ENCODE assay signal across 32 cellular contexts in the genomic region with DNA sequence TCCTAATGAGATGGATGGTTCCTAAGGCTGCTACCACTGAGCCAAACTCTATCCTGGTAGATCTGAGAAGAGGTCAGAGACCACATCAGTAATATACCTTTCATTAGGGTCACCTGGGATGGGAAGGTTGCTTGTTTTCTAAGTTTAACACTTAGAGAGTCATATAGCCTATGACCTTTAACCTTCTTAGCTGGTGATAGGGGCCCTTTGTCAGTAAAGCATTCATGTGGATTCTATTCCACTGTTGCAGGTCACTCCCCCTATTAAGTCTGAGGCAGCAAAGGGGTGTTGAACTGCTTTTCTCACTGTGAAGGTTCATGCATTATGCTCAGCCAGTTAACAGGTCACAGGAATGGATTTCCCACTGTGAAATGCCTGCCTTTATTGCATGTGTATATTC. TPM values are rescaled to one million over a fixed set of nuclear protein-coding genes. Genes with fewer than 3 reads are reported as not detected.
DNase-seq lines count a peak whose midpoint lies in the region; ATAC-seq, FAIRE-seq and TF ChIP-seq lines count a peak whose summit lies in the region.
"Had no signal": no experiment of that assay in that cellular context is flagged by ENCODE, and none has a peak within 500 bp of the region (broad histone marks: within the 10 kb centered on the region; RNA-seq: fewer than 3 reads in every experiment).

No MANE protein-coding gene starts in this region.

- peaks cover 3 to 16% of the 10 kb centered on the region in 2 experiments; a peak in 4 of 5 replicates for H3K36me3 ChIP-seq in HepG2 (replicated peaks in 1 of 2; ENCODE audit: control insufficient read depth in 1 of 2, insufficient read depth in 2 of 2, low read length in 2 of 2)
- H3K36me3 ChIP-seq in right lobe of liver = peaks cover 0 to 4% (median 0%) of the 10 kb centered on the region in 4 donors
- H3K36me3 ChIP-seq in ectodermal cell (ENCODE audit: control insufficient read depth, insufficient read depth, low read length) = no peaks in the 10 kb centered on the region
- H3K36me3 ChIP-seq in A673 (ENCODE audit: insufficient read depth, low read length, poor library complexity, severe bottlenecking) = no peaks in the 10 kb centered on the region
- H3K36me3 ChIP-seq: breast epithelium had no signal

- BruUV-seq in HepG2 (replicated peaks; lab: Mats Ljungman, UMichigan) = no TSS peak
- BruUV-seq in A673 (replicated peaks; lab: Mats Ljungman, UMichigan) = no TSS peak

- CTCF ChIA-PET in HepG2 (lab: Yijun Ruan, JAX; ENCODE audit: low intra/inter-chr PET ratio, low total read pairs) = no interaction called here
- CTCF ChIA-PET in A673 (lab: Charles Lee) = no interaction called here

- H3K79me2 ChIP-seq in HepG2 (ENCODE audit: insufficient read depth, low read length) = no peaks in the 10 kb centered on the region

- no peak for TF ChIP-seq CTCF in HepG2 (CRISPR knock-in tag; IDR thresholded peaks at IDR 0.05)
- no peak for TF ChIP-seq CTCF in right lobe of liver (IDR thresholded peaks at IDR 0.05)
- no peak for TF ChIP-seq CTCF in neural crest cell (conservative IDR thresholded peaks at IDR 0.05)
- TF ChIP-seq CTCF in A673 (conservative IDR thresholded peaks at IDR 0.05; ENCODE audit: low read depth, low read length) = no peak

- no peak for TF ChIP-seq POLR2A in HepG2 (IDR thresholded peaks at IDR 0.05; ENCODE audit: insufficient read depth in 1 of 2, low read depth in 2 of 2, low read length in 2 of 2)
- no peak for TF ChIP-seq POLR2A in right lobe of liver (IDR thresholded peaks at IDR 0.05)

- peak overlapping the region; percentile 19 for H3K27ac Mint-ChIP-seq in neural crest cell (ENCODE audit: unreplicated experiment)
- H3K27ac Mint-ChIP-seq: activated CD8-positive, alpha-beta T cell treated with anti-CD3 and anti-CD28 coated beads, Interleukin-2, amount 10 ng/mL, durations not matched to agents 7 days and 5 days; activated T-helper 2 cell treated with anti-CD3 and anti-CD28 coated beads, Interferon-gamma antibody, Interleukin-2, Interleukin-4, amounts not matched to agents 10 μg/mL and 5 μg/mL and 100 μg/mL, durations not matched to agents 14 hours and 24 hours and 36 hours; HFFc6 had no signal

- POLR2A ChIA-PET in HepG2 (lab: Yijun Ruan, JAX) = no interaction called here
- POLR2A ChIA-PET in A673 (lab: Charles Lee; ENCODE audit: low non-redundant PET) = no interaction called here

- TF ChIP-seq RAD21 in HepG2 (CRISPR knock-in tag; IDR thresholded peaks at IDR 0.05) = no peak

- no peak overlapping the region for H2AFZ ChIP-seq in HepG2 (ENCODE audit: low read length)

- H3K27ac ChIP-seq in HepG2 (ENCODE audit: extremely low read length, insufficient read depth, low read length) (no peak overlapping the region), right lobe of liver (no peak overlapping the region), ectodermal cell (ENCODE audit: insufficient read depth, low read depth, low read length, poor library complexity, severe bottlenecking) (peak overlapping the region; percentile 46), A673 (ENCODE audit: low read depth, low read length, poor library complexity, severe bottlenecking) (no peak overlapping the region)
- H3K27ac ChIP-seq: left ventricle myocardium inferior had no signal

- intact Hi-C loops in HepG2 (cut with micrococcal nuclease; ENCODE audit: unreplicated experiment) = no loop called here
- intact Hi-C loops in right lobe of liver (cut with DNase I) = no loop called here
- intact Hi-C loops in A673 (cut with micrococcal nuclease; ENCODE audit: unreplicated experiment) = no loop called here

- H3K4me3 ChIP-seq in HepG2 (replicated peaks in 1 of 3; ENCODE audit: insufficient read depth in 1 of 3, low read depth in 2 of 3, low read length in 3 of 3) (no peak overlapping the region), right lobe of liver (no peak overlapping the region), ectodermal cell (ENCODE audit: insufficient read depth, low read depth, low read length) (no peak overlapping the region), A673 (ENCODE audit: low read depth, low read length, poor library complexity, severe bottlenecking) (no peak overlapping the region)
- H3K4me3 ChIP-seq: breast epithelium, left ventricle myocardium inferior, upper lobe of left lung had no signal

- H3K4me1 Mint-ChIP-seq in neural crest cell = peaks cover 57% of the 10 kb centered on the region

- H3K4me3 Mint-ChIP-seq in neural crest cell = no peak overlapping the region
- H3K4me3 Mint-ChIP-seq: activated CD8-positive, alpha-beta T cell treated with anti-CD3 and anti-CD28 coated beads, Interleukin-2, amount 10 ng/mL, durations not matched to agents 7 days and 5 days; CD4-positive, CD25-positive, alpha-beta regulatory T cell; HFFc6 had no signal

- ATAC-seq in HepG2 (no peak), right lobe of liver (no peak), HG02763 (IDR thresholded peaks at IDR 0.05; ENCODE audit: unreplicated experiment) (no peak), HG03521 (IDR thresholded peaks at IDR 0.05; ENCODE audit: unreplicated experiment) (no peak)
- ATAC-seq: activated CD8-positive, alpha-beta T cell treated with anti-CD3 and anti-CD28 coated beads, Interleukin-2, amount 10 ng/mL, durations not matched to agents 7 days and 5 days had no signal

- TF ChIP-seq EP300 in HepG2 (IDR thresholded peaks at IDR 0.05; ENCODE audit: low read depth in 2 of 2, low read length in 2 of 2) (no peak), HepG2 (CRISPR knock-in tag; IDR thresholded peaks at IDR 0.05; ENCODE audit: borderline replicate concordance) (no peak)

- FAIRE-seq in HepG2 (lab: Jason Lieb, UNC) = no peak
- FAIRE-seq: A204.1, D721Med, endothelial cell of umbilical vein, RCC 7860 had no signal

- H3K36me3 Mint-ChIP-seq in neural crest cell (ENCODE audit: low read depth) = no peaks in the 10 kb centered on the region

- H3K9me3 ChIP-seq in HepG2 (ENCODE audit: low read length) = no peaks in the 10 kb centered on the region
- no peaks in the 10 kb centered on the region for H3K9me3 ChIP-seq in right lobe of liver
- H3K9me3 ChIP-seq in ectodermal cell (ENCODE audit: control insufficient read depth, low read length) = no peaks in the 10 kb centered on the region
- no peaks in the 10 kb centered on the region for H3K9me3 ChIP-seq in A673 (ENCODE audit: low read depth, low read length, poor library complexity, severe bottlenecking)
- H3K9me3 ChIP-seq: breast epithelium, left ventricle myocardium inferior, upper lobe of left lung had no signal

- in situ Hi-C loops in HepG2 (cut with HindIII; ENCODE audit: extremely low pct_ligation_motif_present, low pct_unique_long_range_greater_than_20kb) = no loop called here

- no peak overlapping the region for H3K9ac ChIP-seq in HepG2 (ENCODE audit: insufficient read depth, low read depth, low read length)

- H3K9me3 Mint-ChIP-seq in neural crest cell = no peaks in the 10 kb centered on the region
- H3K9me3 Mint-ChIP-seq: activated T-helper 2 cell treated with anti-CD3 and anti-CD28 coated beads, Interferon-gamma antibody, Interleukin-2, Interleukin-4, amounts not matched to agents 10 μg/mL and 5 μg/mL and 100 μg/mL, durations not matched to agents 14 hours and 24 hours and 36 hours; CD4-positive, CD25-positive, alpha-beta regulatory T cell; HFFc6 had no signal

- peaks cover 37% of the 10 kb centered on the region for H3K4me1 ChIP-seq in HepG2 (ENCODE audit: insufficient read depth, low read length)
- peaks cover 0 to 46% (median 17%) of the 10 kb centered on the region in 4 donors for H3K4me1 ChIP-seq in right lobe of liver
- H3K4me1 ChIP-seq in ectodermal cell (ENCODE audit: control insufficient read depth, insufficient read depth, low read length) = peaks cover 56% of the 10 kb centered on the region
- H3K4me1 ChIP-seq in A673 (ENCODE audit: insufficient read depth, low read length, poor library complexity, severe bottlenecking) = peaks cover 51% of the 10 kb centered on the region

- no peaks in the 10 kb centered on the region for H3K27me3 Mint-ChIP-seq in neural crest cell (ENCODE audit: low read depth)
- H3K27me3 Mint-ChIP-seq: CD4-positive, CD25-positive, alpha-beta regulatory T cell had no signal

- H3K4me2 ChIP-seq in HepG2 (ENCODE audit: low read depth, low read length) = no peak overlapping the region

- no peak for DNase-seq in HepG2 (ENCODE audit: low spot score)
- DNase-seq in right lobe of liver = no peak
- DNase-seq in neural crest cell (ENCODE audit: low read depth, low spot score) = no peak
- DNase-seq in hippocampal formation (lab: John Stamatoyannopoulos, UW) = no peak
- no peak for DNase-seq in A673 (ENCODE audit: low spot score)
- DNase-seq: activated CD8-positive, alpha-beta T cell treated with anti-CD3 and anti-CD28 coated beads, Interleukin-2, amount 10 ng/mL, durations not matched to agents 7 days and 5 days; activated naive CD4-positive, alpha-beta T cell treated with anti-CD3 and anti-CD28 coated beads, Interleukin-2, amount 50 U/mL, for 16 hours; amygdala; CD4-positive, CD25-positive, alpha-beta regulatory T cell; DND-41; GOT3; HFFc6; islet precursor cell; Kasumi-1; left ventricle myocardium inferior; mesenchymal stem cell; NCI-H1417 treated with DMSO at 0.1 percent for 48 hours; NCI-H2081 treated with DMSO at 0.1 percent for 48 hours; NCI-H226; nucleus accumbens; SHP77 treated with DMSO at 0.1 percent for 48 hours; stimulated activated naive CD4-positive, alpha-beta T cell; upper lobe of left lung had no signal

- H3K27me3 ChIP-seq in HepG2 (ENCODE audit: control insufficient read depth in 1 of 2, insufficient read depth in 2 of 2, low read length in 2 of 2) (no peaks in the 10 kb centered on the region), right lobe of liver (no peaks in the 10 kb centered on the region), ectodermal cell (ENCODE audit: control insufficient read depth, insufficient read depth, low read length, poor library complexity, severe bottlenecking) (no peaks in the 10 kb centered on the region), A673 (replicated peaks; ENCODE audit: insufficient read depth, low read depth, low read length, poor library complexity) (no peaks in the 10 kb centered on the region)
- H3K27me3 ChIP-seq: breast epithelium, upper lobe of left lung had no signal

- no peaks in the 10 kb centered on the region; the same call in 1 of the 2 replicates for H4K20me1 ChIP-seq in HepG2 (ENCODE audit: insufficient read depth, low read length)

RNA-seq across cellular contexts. Expression of gene ZNF609, which starts 6.1 kb away (rescaled TPM):
- total RNA-seq in HepG2 (2016; rRNA removed; fragmentation: Illumina TruSeq; extraction: Trizol) = 8.9 and 9.1 TPM in 2 replicates
- total RNA-seq in HepG2 (2016; cell fraction: cytosol; rRNA removed; fragmentation: Illumina TruSeq; extraction: Trizol; ENCODE audit: low read depth) = 16.4 and 18.8 TPM in 2 replicates
- 7.5 and 8.4 TPM in 2 replicates for total RNA-seq in HepG2 (2016; cell fraction: insoluble cytoplasmic fraction; rRNA removed; fragmentation: Illumina TruSeq; extraction: Trizol)
- 9.1 and 10.8 TPM in 2 replicates for total RNA-seq in HepG2 (2016; cell fraction: membrane; rRNA removed; fragmentation: Illumina TruSeq; extraction: Trizol)
- total RNA-seq in HepG2 (2016; cell fraction: nucleus; rRNA removed; fragmentation: Illumina TruSeq; extraction: Trizol) = 9.9 and 12.6 TPM in 2 replicates
- 9.9 and 11.5 TPM in 2 replicates for polyA plus RNA-seq in HepG2 (2011; rRNA removed)
- polyA plus RNA-seq in HepG2 (2011; cell fraction: cytosol; rRNA removed) = 5.1 and 6.3 TPM in 2 replicates
- polyA plus RNA-seq in HepG2 (2011; cell fraction: nucleus; rRNA removed) = 8.3 and 14.7 TPM in 2 replicates
- 9.7 and 11.3 TPM in 2 replicates for polyA plus RNA-seq in HepG2 (2012)
- polyA plus RNA-seq in HepG2 (2016; cell fraction: cytosol; fragmentation: Illumina TruSeq; extraction: Trizol; ENCODE audit: low read depth) = 0.28 and 0.34 TPM in 2 replicates
- polyA plus RNA-seq in HepG2 (2016; cell fraction: insoluble cytoplasmic fraction; fragmentation: Illumina TruSeq; extraction: Trizol; ENCODE audit: low read depth) = 6.2 and 8.7 TPM in 2 replicates
- polyA plus RNA-seq in HepG2 (2016; cell fraction: membrane; fragmentation: Illumina TruSeq; extraction: Trizol; ENCODE audit: low read depth) = 1.2 and 1.5 TPM in 2 replicates
- 9.8 and 10.0 TPM in 2 replicates for polyA plus RNA-seq in HepG2 (2016; cell fraction: nucleus; fragmentation: Illumina TruSeq; extraction: Trizol; ENCODE audit: insufficient read depth, low read depth)
- polyA minus RNA-seq in HepG2 (2011; rRNA and poly(A)+ RNA removed; ENCODE audit: low replicate concordance) = 24.6 and 47.4 TPM in 2 replicates
- polyA minus RNA-seq in HepG2 (2011; cell fraction: cytosol; rRNA and poly(A)+ RNA removed) = 9.9 and 12.1 TPM in 2 replicates
- 19.3 and 20.1 TPM in 2 replicates for polyA minus RNA-seq in HepG2 (2011; cell fraction: nucleus; rRNA and poly(A)+ RNA removed)
- 10 to 100 TPM; 10.7 to 16.1 (median 13.5) TPM for total RNA-seq in right lobe of liver
- polyA plus RNA-seq in ectodermal cell (2013, experiment 1 of 4) = 41.4 TPM
- polyA plus RNA-seq in ectodermal cell (2013, experiment 2 of 4) = 46.6 TPM
- 29.7 TPM for polyA plus RNA-seq in ectodermal cell (2013, experiment 3 of 4)
- 35.5 TPM for polyA plus RNA-seq in ectodermal cell (2013, experiment 4 of 4)
- total RNA-seq in neural crest cell = 43.0 and 50.7 TPM in 2 replicates
- 35.0 and 47.4 TPM in 2 replicates for total RNA-seq in A673 (2021)
